ENCODE assay signal across 12 cellular contexts in the genomic region with DNA sequence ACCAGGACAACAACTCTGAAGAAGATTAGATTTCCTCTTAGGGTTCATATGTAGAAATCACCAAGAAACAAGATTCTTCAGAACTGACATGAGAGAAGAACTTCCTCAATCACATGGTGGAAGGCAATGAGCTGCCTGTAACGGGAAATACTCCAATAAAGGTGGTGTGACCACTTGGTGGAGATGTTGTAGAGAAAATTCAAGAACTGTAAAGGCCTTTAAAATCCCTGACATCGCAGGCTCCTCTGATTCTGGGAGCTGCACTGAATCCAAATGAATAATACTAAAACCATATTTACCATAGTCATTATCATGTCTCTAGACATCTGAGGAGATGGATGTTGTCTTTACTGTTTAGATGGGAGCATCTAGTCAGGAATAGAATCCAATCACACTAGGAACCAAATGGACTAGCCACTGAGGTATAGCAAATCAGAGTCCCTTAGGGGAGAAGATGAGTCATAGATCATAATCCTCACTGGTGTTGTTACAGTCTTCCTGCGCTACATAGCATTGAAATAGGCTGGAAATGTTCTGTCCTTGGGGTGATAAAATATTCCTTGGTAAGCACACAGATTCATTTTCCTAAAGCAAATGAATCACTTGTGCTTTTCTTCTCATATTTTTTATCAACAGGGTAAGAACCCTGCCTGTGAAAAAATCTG.
DNase-seq lines count a peak whose midpoint lies in the region; ATAC-seq and TF ChIP-seq lines count a peak whose summit lies in the region.
"Had no signal": no experiment of that assay in that cellular context is flagged by ENCODE, and none has a peak within 500 bp of the region (broad histone marks: within the 10 kb centered on the region; RNA-seq: fewer than 3 reads in every experiment).

No MANE protein-coding gene starts in this region.

- H3K27ac ChIP-seq in Panc1 (ENCODE audit: low read length) (no peak overlapping the region), hepatocyte (no peak overlapping the region), vagina (no peak overlapping the region)
- H3K27ac ChIP-seq: gastrocnemius medialis, KMS-11, uterus had no signal

- no TSS peak for BruUV-seq in Panc1 (replicated peaks; lab: Mats Ljungman, UMichigan)

- H4K20me1 ChIP-seq in hepatocyte (ENCODE audit: insufficient read depth, poor library complexity, severe bottlenecking), result no peaks in the 10 kb centered on the region

- peak; percentile 11; the same call in 1 of the 2 replicates for TF ChIP-seq CTCF in Panc1 (IDR thresholded peaks at IDR 0.05)
- TF ChIP-seq CTCF in hepatocyte (IDR thresholded peaks at IDR 0.05; ENCODE audit: poor library complexity), result peak; percentile 34
- no peak for TF ChIP-seq CTCF in retinal pigment epithelial cell (conservative IDR thresholded peaks at IDR 0.05; ENCODE audit: low read depth, low read length)
- TF ChIP-seq CTCF in vagina (IDR thresholded peaks at IDR 0.05), result no peak
- no peak for TF ChIP-seq CTCF in GM10266 (IDR thresholded peaks at IDR 0.05; ENCODE audit: control insufficient read depth, insufficient read depth, low read depth, missing control alignments)

- H3K27me3 ChIP-seq in Panc1 (ENCODE audit: control insufficient read depth, insufficient read depth, low read length) (no peaks in the 10 kb centered on the region), hepatocyte (no peaks in the 10 kb centered on the region), vagina (no peaks in the 10 kb centered on the region)
- H3K27me3 ChIP-seq: gastrocnemius medialis, uterus had no signal

- 44% methylated on average over 3 of the region's 3 CpGs for WGBS in hepatocyte (ENCODE audit: low lambda C conversion rate, missing lambda C conversion rate)

- ATAC-seq in Panc1, result no peak
- ATAC-seq: gastrocnemius medialis had no signal

- H3K36me3 ChIP-seq in Panc1 (ENCODE audit: control insufficient read depth, insufficient read depth, low read length) (no peaks in the 10 kb centered on the region), hepatocyte (replicated peaks; ENCODE audit: insufficient read depth, low read depth) (no peaks in the 10 kb centered on the region), vagina (no peaks in the 10 kb centered on the region)
- H3K36me3 ChIP-seq: gastrocnemius medialis, uterus had no signal

- H3K9me3 ChIP-seq in Panc1 (ENCODE audit: control insufficient read depth, insufficient read depth, low read depth, low read length) (peaks cover 3% of the 10 kb centered on the region; the same call in 1 of the 2 replicates), hepatocyte (ENCODE audit: low read depth) (no peaks in the 10 kb centered on the region), vagina (no peaks in the 10 kb centered on the region)
- H3K9me3 ChIP-seq: gastrocnemius medialis, uterus had no signal

- TF ChIP-seq POLR2A in vagina (IDR thresholded peaks at IDR 0.05), result no peak

- H3K4me1 ChIP-seq in Panc1 (ENCODE audit: control insufficient read depth, insufficient read depth, low read length), result no peaks in the 10 kb centered on the region
- no peaks in the 10 kb centered on the region for H3K4me1 ChIP-seq in hepatocyte (ENCODE audit: insufficient read depth)
- H3K4me1 ChIP-seq in vagina, result no peaks in the 10 kb centered on the region
- H3K4me1 ChIP-seq: gastrocnemius medialis, uterus had no signal

- H3K4me2 ChIP-seq in hepatocyte, result no peak overlapping the region
- H3K4me2 ChIP-seq: KMS-11 had no signal

- no peaks in the 10 kb centered on the region for H3K79me2 ChIP-seq in hepatocyte

- H3K9me2 ChIP-seq in hepatocyte (replicated peaks; ENCODE audit: insufficient read depth), result no peaks in the 10 kb centered on the region

- POLR2A ChIA-PET in Panc1 (lab: Charles Lee), result interaction anchor here (0.6 kb wide), 1 partner anchor 774 kb away, joined by 10 read pairs; no protein-coding TSS in a partner anchor

- DNase-seq in NCI-H748 (lab: John Stamatoyannopoulos, UW; ENCODE audit: unreplicated experiment) (peak; percentile 20), NCI-H748 treated with DMSO at 0.1 percent for 48 hours (lab: John Stamatoyannopoulos, UW) (no peak), Panc1 (ENCODE audit: low read depth, low spot score) (no peak), hepatocyte (ENCODE audit: low spot score) (peak; percentile 26), retinal pigment epithelial cell (ENCODE audit: low read depth) (peak; percentile 25), vagina (ENCODE audit: extremely low spot score in 2 of 2) (no peak), GOT3 (lab: John Stamatoyannopoulos, UW) (no peak), GM10266 (ENCODE audit: extremely low spot score) (no peak)
- DNase-seq: activated B cell treated with CpG ODN at 0.5 μM for 24 hours, gastrocnemius medialis, uterus had no signal

- H3K4me3 ChIP-seq in Panc1 (ENCODE audit: low read depth in 2 of 2, low read length in 2 of 2) (no peak overlapping the region), hepatocyte (no peak overlapping the region), retinal pigment epithelial cell (ENCODE audit: low read length) (no peak overlapping the region), vagina (no peak overlapping the region)
- H3K4me3 ChIP-seq: gastrocnemius medialis, uterus had no signal

- in situ Hi-C loops in Panc1 (cut with HindIII; ENCODE audit: low pct_unique_long_range_greater_than_20kb, low sequenced_read_pairs), result no loop called here

- CTCF ChIA-PET in Panc1 (lab: Charles Lee), result no interaction called here

- no peak overlapping the region for H2AFZ ChIP-seq in hepatocyte

- intact Hi-C loops in Panc1 (cut with micrococcal nuclease; ENCODE audit: unreplicated experiment) (loop anchor here (10.0 kb wide), 1 partner anchor 138 kb away; no protein-coding TSS in a partner anchor), vagina (cut with DNase I) (no loop called here)

Comparison
In these comparisons a context has a peak if more than half of its experiments do, and no peak if none do; other contexts are left out.
1. DNase-seq: peak in NCI-H748 (single experiment), hepatocyte (single experiment) and retinal pigment epithelial cell (single experiment); none in NCI-H748 treated with DMSO at 0.1 percent for 48 hours (single experiment), Panc1 (single experiment), vagina (0 of 2), GOT3 (single experiment) and GM10266 (single experiment).
2. CTCF ChIP-seq: peak in Panc1 (single experiment) and hepatocyte (single experiment); none in retinal pigment epithelial cell (single experiment), vagina (0 of 3) and GM10266 (single experiment).